9 cellular contexts compared by ENCODE assay signal in genomic region chr11:33701831-33702230, GRCh38. TPM values are rescaled to one million over a fixed set of nuclear protein-coding genes. Genes with fewer than 3 reads are reported as not detected.
DNase-seq lines count a peak whose midpoint lies in the region; ATAC-seq and TF ChIP-seq lines count a peak whose summit lies in the region.
"Had no signal": no experiment of that assay in that cellular context is flagged by ENCODE, and none has a peak within 500 bp of the region (broad histone marks: within the 10 kb centered on the region; RNA-seq: fewer than 3 reads in every experiment).

No MANE protein-coding gene starts in this region.

- no peak overlapping the region for H3K4me3 Mint-ChIP-seq in T-helper 1 cell treated with Interleukin-12 subunit alpha and Interleukin-12 subunit beta and Interleukin-4 antibody, amounts not matched to agents 30 μg/mL and 1 μg/mL, for 36 hours

- ATAC-seq in upper lobe of right lung, result peak; percentile 2
- ATAC-seq in GM19324 (IDR thresholded peaks at IDR 0.05; ENCODE audit: low FRiP score, unreplicated experiment), result no peak
- ATAC-seq: stimulated activated naive B cell treated with anti-CD40 and anti-IgM and Interleukin-4, amounts not matched to agents 10 μg/mL and 1 μg/mL and 100 μg/mL, for 72 hours had no signal

- peaks cover 34% of the 10 kb centered on the region for H3K4me1 Mint-ChIP-seq in T-helper 1 cell treated with Interleukin-12 subunit alpha and Interleukin-12 subunit beta and Interleukin-4 antibody, amounts not matched to agents 30 μg/mL and 1 μg/mL, for 36 hours (ENCODE audit: low read depth)

- H3K9me3 Mint-ChIP-seq in T-helper 1 cell treated with Interleukin-12 subunit alpha and Interleukin-12 subunit beta and Interleukin-4 antibody, amounts not matched to agents 30 μg/mL and 1 μg/mL, for 36 hours, result no peaks in the 10 kb centered on the region
- H3K9me3 Mint-ChIP-seq: stimulated activated naive B cell treated with anti-CD40 and anti-IgM and Interleukin-4, amounts not matched to agents 10 μg/mL and 1 μg/mL and 100 μg/mL, for 72 hours had no signal

- H3K27ac ChIP-seq in upper lobe of right lung, result peak overlapping the region; percentile 79

- H3K4me1 ChIP-seq in upper lobe of right lung, result peaks cover 56% of the 10 kb centered on the region

- H3K27ac Mint-ChIP-seq in T-helper 1 cell treated with Interleukin-12 subunit alpha and Interleukin-12 subunit beta and Interleukin-4 antibody, amounts not matched to agents 30 μg/mL and 1 μg/mL, for 36 hours, result peak overlapping the region; percentile 88

- peaks cover 9% of the 10 kb centered on the region for H3K36me3 Mint-ChIP-seq in T-helper 1 cell treated with Interleukin-12 subunit alpha and Interleukin-12 subunit beta and Interleukin-4 antibody, amounts not matched to agents 30 μg/mL and 1 μg/mL, for 36 hours (ENCODE audit: low read depth)

- DNase-seq in T-helper 1 cell (no peak), dermis blood vessel endothelial cell (peak; percentile 96), midbrain (lab: John Stamatoyannopoulos, UW) (peak; percentile 57), upper lobe of right lung (no peak), hepatic stellate cell (ENCODE audit: low spot score) (no peak), SK-N-DZ (ENCODE audit: low spot score) (no peak)
- DNase-seq: stimulated activated naive B cell treated with anti-CD40 and anti-IgM and Interleukin-4, amounts not matched to agents 10 μg/mL and 1 μg/mL and 100 μg/mL, for 72 hours had no signal

- H3K27me3 Mint-ChIP-seq in T-helper 1 cell treated with Interleukin-12 subunit alpha and Interleukin-12 subunit beta and Interleukin-4 antibody, amounts not matched to agents 30 μg/mL and 1 μg/mL, for 36 hours (ENCODE audit: low read depth), result peaks cover 14% of the 10 kb centered on the region

- peaks cover 13% of the 10 kb centered on the region for H3K36me3 ChIP-seq in upper lobe of right lung

- H3K27me3 ChIP-seq in upper lobe of right lung, result no peaks in the 10 kb centered on the region

- peak overlapping the region; percentile 57 for H3K4me3 ChIP-seq in upper lobe of right lung

- no peak for TF ChIP-seq CTCF in upper lobe of right lung (IDR thresholded peaks at IDR 0.05)

- H3K9me3 ChIP-seq in upper lobe of right lung, result no peaks in the 10 kb centered on the region

- intact Hi-C loops in upper lobe of right lung (cut with DNase I), result no loop called here

RNA-seq across cellular contexts. Expression of gene C11orf91, which starts 1.2 kb away (rescaled TPM):
- not detected in 2 replicates for total RNA-seq in dermis blood vessel endothelial cell
- 1.5 TPM for total RNA-seq in upper lobe of right lung
- not detected in 2 replicates for polyA plus RNA-seq in SK-N-DZ (2014; cell fraction: cytosol; rRNA removed)
- polyA plus RNA-seq in SK-N-DZ (2014; cell fraction: nucleus; rRNA removed), result not detected in 2 replicates

RNA-seq across cellular contexts. Expression of gene CD59, which starts 34.4 kb away (rescaled TPM):
- total RNA-seq in dermis blood vessel endothelial cell (931 and 1,060 TPM in 2 replicates), upper lobe of right lung (1,004 TPM)
- 64.3 and 72.3 TPM in 2 replicates for polyA plus RNA-seq in SK-N-DZ (2014; cell fraction: cytosol; rRNA removed)
- polyA plus RNA-seq in SK-N-DZ (2014; cell fraction: nucleus; rRNA removed), result 30.6 and 41.2 TPM in 2 replicates

Comparison
In these comparisons a context has a peak if more than half of its experiments do, and no peak if none do; other contexts are left out.
1. DNase-seq: peak in dermis blood vessel endothelial cell (single experiment) and midbrain (single experiment); none in T-helper 1 cell (0 of 5), upper lobe of right lung (single experiment), hepatic stellate cell (single experiment) and SK-N-DZ (single experiment).